Comparison of ENCODE assay signal across 18 cellular contexts in the genomic region with DNA sequence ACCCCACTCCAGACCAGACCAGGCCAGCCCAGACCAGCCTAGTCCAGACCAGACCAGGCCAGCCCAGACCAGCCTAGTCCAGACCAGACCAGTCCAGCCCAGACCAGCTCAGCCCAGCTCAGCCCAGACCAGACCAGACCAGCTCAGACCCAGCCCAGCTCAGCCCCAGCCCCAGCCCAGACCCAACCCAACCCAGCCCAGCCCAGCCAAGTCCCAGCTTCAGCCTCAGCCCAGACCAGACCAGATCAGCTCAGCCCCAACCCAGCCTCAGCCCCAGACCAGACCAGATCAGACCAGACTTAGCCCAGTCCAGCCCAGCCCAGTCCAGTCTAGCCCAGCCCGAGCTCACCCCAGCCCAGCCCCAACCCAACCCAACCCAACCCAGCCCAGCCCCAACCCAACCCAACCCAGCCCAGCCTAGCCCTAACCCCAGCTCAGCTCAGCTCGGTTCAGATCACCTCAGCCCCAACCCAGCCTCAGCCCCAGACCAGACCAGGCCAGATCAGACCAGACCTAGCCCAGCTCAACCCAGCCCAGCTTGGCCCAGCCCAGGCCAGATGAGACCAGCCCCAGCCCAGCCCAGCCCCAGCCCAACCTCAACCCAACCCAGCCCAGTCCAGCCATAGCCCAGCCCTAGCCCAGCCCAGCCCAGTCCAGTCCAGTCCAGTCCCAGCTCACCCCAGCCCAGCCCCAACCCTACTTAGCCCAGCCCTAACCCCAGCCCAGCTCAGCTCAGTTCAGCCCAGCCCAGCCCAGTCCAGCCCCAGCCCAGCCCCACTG.
A peak's percentile ranks its signal among the peaks of the same experiment; 100 is the strongest.
DNase-seq lines count a peak whose midpoint lies in the region; ATAC-seq and TF ChIP-seq lines count a peak whose summit lies in the region.
"Had no signal": no experiment of that assay in that cellular context is flagged by ENCODE, and none has a peak within 500 bp of the region (broad histone marks: within the 10 kb centered on the region; RNA-seq: fewer than 3 reads in every experiment).

No MANE protein-coding gene starts in this region.

- no peaks in the 10 kb centered on the region for H3K36me3 Mint-ChIP-seq in stimulated activated effector memory CD8-positive, alpha-beta T cell treated with anti-CD3 and anti-CD28 coated beads, Interleukin-12 subunit alpha, Interleukin-12 subunit beta, amount 100 ng/mL, for 72 hours

- peaks cover 5% of the 10 kb centered on the region for H3K4me1 Mint-ChIP-seq in stimulated activated effector memory CD8-positive, alpha-beta T cell treated with anti-CD3 and anti-CD28 coated beads, Interleukin-12 subunit alpha, Interleukin-12 subunit beta, amount 100 ng/mL, for 72 hours

- no peak overlapping the region for H3K4me3 ChIP-seq in HEK293 (ENCODE audit: low read depth, low read length)
- no peak overlapping the region for H3K4me3 ChIP-seq in esophagus (ENCODE audit: low read depth in 1 of 2, low read length in 2 of 2)
- H3K4me3 ChIP-seq: HAP-1 had no signal

- DNase-seq in mesenteric fat pad (ENCODE audit: low spot score) (peak; percentile 67), DMS 273 (lab: John Stamatoyannopoulos, UW; ENCODE audit: unreplicated experiment) (no peak), caudate nucleus (lab: John Stamatoyannopoulos, UW) (no peak), GM20000 (ENCODE audit: low spot score) (no peak)
- DNase-seq in stimulated activated effector memory CD8-positive, alpha-beta T cell treated with anti-CD3 and anti-CD28 coated beads, Interleukin-12 subunit alpha, Interleukin-12 subunit beta, amount 100 ng/mL, for 72 hours (ENCODE audit: low spot score in 2 of 2), result peak in 1 of 2 donors; percentile 13
- DNase-seq: KBM-7, MV-4-11, NCI-H187, NCI-H2107, NCI-H510A, NCI-H82, SHP77 treated with DMSO at 0.1 percent for 48 hours, SK-N-SH had no signal

- POLR2A ChIA-PET in HEK293 (lab: Yijun Ruan, JAX), result no interaction called here

- TF ChIP-seq CTCF in HEK293 (tag by site-specific recombination; IDR thresholded peaks at IDR 0.05), result no peak
- no peak for TF ChIP-seq CTCF in GM20000 (IDR thresholded peaks at IDR 0.05; ENCODE audit: extremely low read depth, missing control alignments)

- no peak overlapping the region for H3K4me3 Mint-ChIP-seq in stimulated activated effector memory CD8-positive, alpha-beta T cell treated with anti-CD3 and anti-CD28 coated beads, Interleukin-12 subunit alpha, Interleukin-12 subunit beta, amount 100 ng/mL, for 72 hours
- H3K4me3 Mint-ChIP-seq: CD14-positive monocyte had no signal

- 69 to 76% methylated on average over 2 of the region's 2 CpGs for WGBS in esophagus, 2 donors

- no peaks in the 10 kb centered on the region for H3K27me3 ChIP-seq in esophagus (ENCODE audit: control insufficient read depth in 1 of 2, insufficient read depth in 2 of 2, low read length in 2 of 2)

- H3K27ac ChIP-seq in HEK293 (ENCODE audit: extremely low read depth, low read depth, low read length) (no peak overlapping the region), esophagus (ENCODE audit: low read depth in 2 of 2, low read length in 1 of 2) (peak overlapping the region; percentile 78 to 84), caudate nucleus (ENCODE audit: low read depth, low read length) (no peak overlapping the region)

- H3K9me3 ChIP-seq in HEK293 (ENCODE audit: control insufficient read depth, insufficient read depth, low read depth, low read length), result no peaks in the 10 kb centered on the region
- peaks cover 5 to 9% of the 10 kb centered on the region in 2 donors for H3K9me3 ChIP-seq in esophagus (ENCODE audit: control insufficient read depth in 2 of 2, insufficient read depth in 1 of 2, low read depth in 1 of 2, low read length in 1 of 2)
- H3K9me3 ChIP-seq: HAP-1, SK-N-SH had no signal

- CTCF ChIA-PET in HEK293 (lab: Yijun Ruan, JAX), result interaction anchor here (0.7 kb wide), 1 partner anchor 37 kb away, joined by 3 read pairs; no protein-coding TSS in a partner anchor

- no peak overlapping the region for H3K27ac Mint-ChIP-seq in stimulated activated effector memory CD8-positive, alpha-beta T cell treated with anti-CD3 and anti-CD28 coated beads, Interleukin-12 subunit alpha, Interleukin-12 subunit beta, amount 100 ng/mL, for 72 hours

- H3K36me3 ChIP-seq in HEK293 (ENCODE audit: control insufficient read depth in 2 of 2, insufficient read depth in 1 of 2, low read length in 2 of 2), result no peaks in the 10 kb centered on the region
- H3K36me3 ChIP-seq in esophagus (ENCODE audit: control insufficient read depth in 2 of 2, insufficient read depth in 2 of 2, low read length in 1 of 2), result no peaks in the 10 kb centered on the region
- H3K36me3 ChIP-seq: HAP-1 had no signal

- peak; percentile 32 for ATAC-seq in stimulated activated effector memory CD8-positive, alpha-beta T cell treated with anti-CD3 and anti-CD28 coated beads, Interleukin-12 subunit alpha, Interleukin-12 subunit beta, amount 100 ng/mL, for 72 hours
- ATAC-seq in HG02870 (IDR thresholded peaks at IDR 0.05; ENCODE audit: unreplicated experiment), result no peak

- H3K4me1 ChIP-seq in HEK293 (ENCODE audit: control insufficient read depth, insufficient read depth, low read length) (no peaks in the 10 kb centered on the region), esophagus (ENCODE audit: control insufficient read depth in 2 of 2, insufficient read depth in 2 of 2, low read length in 1 of 2) (peaks cover 5 to 15% of the 10 kb centered on the region in 2 donors)
- H3K4me1 ChIP-seq: HAP-1 had no signal

- no peaks in the 10 kb centered on the region for H3K9me3 Mint-ChIP-seq in stimulated activated effector memory CD8-positive, alpha-beta T cell treated with anti-CD3 and anti-CD28 coated beads, Interleukin-12 subunit alpha, Interleukin-12 subunit beta, amount 100 ng/mL, for 72 hours

TF ChIP-seq in HEK293, 187 proteins besides CTCF, POLR2A, EP300 and RAD21:
- TF ChIP-seq ZNF146 (tag by site-specific recombination; IDR thresholded peaks at IDR 0.05) (no peak), KLF1 (tag by site-specific recombination; IDR thresholded peaks at IDR 0.05) (no peak), ZIC2 (tag by site-specific recombination; IDR thresholded peaks at IDR 0.05) (no peak), ZNF610 (tag by site-specific recombination; IDR thresholded peaks at IDR 0.05; ENCODE audit: borderline replicate concordance) (no peak), TCF7L2 (IDR thresholded peaks at IDR 0.05; ENCODE audit: borderline replicate concordance, low read depth, low read length) (no peak), SCRT2 (tag by site-specific recombination; IDR thresholded peaks at IDR 0.05) (no peak)
- TF ChIP-seq, protein P1, sequence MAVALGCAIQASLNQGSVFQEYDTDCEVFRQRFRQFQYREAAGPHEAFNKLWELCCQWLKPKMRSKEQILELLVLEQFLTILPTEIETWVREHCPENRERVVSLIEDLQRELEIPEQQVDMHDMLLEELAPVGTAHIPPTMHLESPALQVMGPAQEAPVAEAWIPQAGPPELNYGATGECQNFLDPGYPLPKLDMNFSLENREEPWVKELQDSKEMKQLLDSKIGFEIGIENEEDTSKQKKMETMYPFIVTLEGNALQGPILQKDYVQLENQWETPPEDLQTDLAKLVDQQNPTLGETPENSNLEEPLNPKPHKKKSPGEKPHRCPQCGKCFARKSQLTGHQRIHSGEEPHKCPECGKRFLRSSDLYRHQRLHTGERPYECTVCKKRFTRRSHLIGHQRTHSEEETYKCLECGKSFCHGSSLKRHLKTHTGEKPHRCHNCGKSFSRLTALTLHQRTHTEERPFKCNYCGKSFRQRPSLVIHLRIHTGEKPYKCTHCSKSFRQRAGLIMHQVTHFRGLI (tag by site-specific recombination; IDR thresholded peaks at IDR 0.05), result peak; percentile 92
- TF ChIP-seq, protein P2, sequence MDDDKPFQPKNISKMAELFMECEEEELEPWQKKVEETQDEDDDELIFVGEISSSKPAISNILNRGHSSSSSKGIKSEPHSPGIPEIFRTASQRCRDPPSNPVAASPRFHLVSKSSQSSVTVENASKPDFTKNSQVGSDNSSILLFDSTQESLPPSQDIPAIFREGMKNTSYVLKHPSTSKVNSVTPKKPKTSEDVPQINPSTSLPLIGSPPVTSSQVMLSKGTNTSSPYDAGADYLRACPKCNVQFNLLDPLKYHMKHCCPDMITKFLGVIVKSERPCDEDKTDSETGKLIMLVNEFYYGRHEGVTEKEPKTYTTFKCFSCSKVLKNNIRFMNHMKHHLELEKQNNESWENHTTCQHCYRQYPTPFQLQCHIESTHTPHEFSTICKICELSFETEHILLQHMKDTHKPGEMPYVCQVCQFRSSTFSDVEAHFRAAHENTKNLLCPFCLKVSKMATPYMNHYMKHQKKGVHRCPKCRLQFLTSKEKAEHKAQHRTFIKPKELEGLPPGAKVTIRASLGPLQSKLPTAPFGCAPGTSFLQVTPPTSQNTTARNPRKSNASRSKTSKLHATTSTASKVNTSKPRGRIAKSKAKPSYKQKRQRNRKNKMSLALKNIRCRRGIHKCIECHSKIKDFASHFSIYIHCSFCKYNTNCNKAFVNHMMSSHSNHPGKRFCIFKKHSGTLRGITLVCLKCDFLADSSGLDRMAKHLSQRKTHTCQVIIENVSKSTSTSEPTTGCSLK (tag by site-specific recombination; IDR thresholded peaks at IDR 0.05), result no peak

Comparison
In these comparisons a context has a peak if more than half of its experiments do, and no peak if none do; other contexts are left out.
1. H3K27ac ChIP-seq: peak in esophagus (2 of 2); none in HEK293 (single experiment) and caudate nucleus (single experiment).